1 cellular context compared by ENCODE assay signal in genomic region chr12:31370645-31371620, GRCh38.
TF ChIP-seq lines count a peak whose summit lies in the region.

No MANE protein-coding gene starts in this region.

TF ChIP-seq in H1, 55 proteins besides CTCF, POLR2A, EP300 and RAD21:
- TF ChIP-seq HDAC6 (IDR thresholded peaks at IDR 0.05; ENCODE audit: low read depth, low read length) = no peak
- TF ChIP-seq ASH2L (IDR thresholded peaks at IDR 0.05; ENCODE audit: low read length) = peak; percentile 93
- TF ChIP-seq, protein P1, sequence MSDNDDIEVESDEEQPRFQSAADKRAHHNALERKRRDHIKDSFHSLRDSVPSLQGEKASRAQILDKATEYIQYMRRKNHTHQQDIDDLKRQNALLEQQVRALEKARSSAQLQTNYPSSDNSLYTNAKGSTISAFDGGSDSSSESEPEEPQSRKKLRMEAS (IDR thresholded peaks at IDR 0.05) = no peak
- peak; percentile 63; the same call in 1 of the 2 replicates for TF ChIP-seq YY1 (IDR thresholded peaks at IDR 0.05; ENCODE audit: low read depth, low read length)
- TF ChIP-seq POLR2AphosphoS5 (IDR thresholded peaks at IDR 0.05; ENCODE audit: low read depth, low read length) = peak; percentile 83
- peak; percentile 59 for TF ChIP-seq TBP (IDR thresholded peaks at IDR 0.05; ENCODE audit: low read depth, low read length)
- TF ChIP-seq SP1 (IDR thresholded peaks at IDR 0.05; ENCODE audit: low read depth, low read length) = peak; percentile 89
- TF ChIP-seq CREB1 (IDR thresholded peaks at IDR 0.05) = no peak; the same call in 1 of the 2 replicates
- TF ChIP-seq, protein P2, sequence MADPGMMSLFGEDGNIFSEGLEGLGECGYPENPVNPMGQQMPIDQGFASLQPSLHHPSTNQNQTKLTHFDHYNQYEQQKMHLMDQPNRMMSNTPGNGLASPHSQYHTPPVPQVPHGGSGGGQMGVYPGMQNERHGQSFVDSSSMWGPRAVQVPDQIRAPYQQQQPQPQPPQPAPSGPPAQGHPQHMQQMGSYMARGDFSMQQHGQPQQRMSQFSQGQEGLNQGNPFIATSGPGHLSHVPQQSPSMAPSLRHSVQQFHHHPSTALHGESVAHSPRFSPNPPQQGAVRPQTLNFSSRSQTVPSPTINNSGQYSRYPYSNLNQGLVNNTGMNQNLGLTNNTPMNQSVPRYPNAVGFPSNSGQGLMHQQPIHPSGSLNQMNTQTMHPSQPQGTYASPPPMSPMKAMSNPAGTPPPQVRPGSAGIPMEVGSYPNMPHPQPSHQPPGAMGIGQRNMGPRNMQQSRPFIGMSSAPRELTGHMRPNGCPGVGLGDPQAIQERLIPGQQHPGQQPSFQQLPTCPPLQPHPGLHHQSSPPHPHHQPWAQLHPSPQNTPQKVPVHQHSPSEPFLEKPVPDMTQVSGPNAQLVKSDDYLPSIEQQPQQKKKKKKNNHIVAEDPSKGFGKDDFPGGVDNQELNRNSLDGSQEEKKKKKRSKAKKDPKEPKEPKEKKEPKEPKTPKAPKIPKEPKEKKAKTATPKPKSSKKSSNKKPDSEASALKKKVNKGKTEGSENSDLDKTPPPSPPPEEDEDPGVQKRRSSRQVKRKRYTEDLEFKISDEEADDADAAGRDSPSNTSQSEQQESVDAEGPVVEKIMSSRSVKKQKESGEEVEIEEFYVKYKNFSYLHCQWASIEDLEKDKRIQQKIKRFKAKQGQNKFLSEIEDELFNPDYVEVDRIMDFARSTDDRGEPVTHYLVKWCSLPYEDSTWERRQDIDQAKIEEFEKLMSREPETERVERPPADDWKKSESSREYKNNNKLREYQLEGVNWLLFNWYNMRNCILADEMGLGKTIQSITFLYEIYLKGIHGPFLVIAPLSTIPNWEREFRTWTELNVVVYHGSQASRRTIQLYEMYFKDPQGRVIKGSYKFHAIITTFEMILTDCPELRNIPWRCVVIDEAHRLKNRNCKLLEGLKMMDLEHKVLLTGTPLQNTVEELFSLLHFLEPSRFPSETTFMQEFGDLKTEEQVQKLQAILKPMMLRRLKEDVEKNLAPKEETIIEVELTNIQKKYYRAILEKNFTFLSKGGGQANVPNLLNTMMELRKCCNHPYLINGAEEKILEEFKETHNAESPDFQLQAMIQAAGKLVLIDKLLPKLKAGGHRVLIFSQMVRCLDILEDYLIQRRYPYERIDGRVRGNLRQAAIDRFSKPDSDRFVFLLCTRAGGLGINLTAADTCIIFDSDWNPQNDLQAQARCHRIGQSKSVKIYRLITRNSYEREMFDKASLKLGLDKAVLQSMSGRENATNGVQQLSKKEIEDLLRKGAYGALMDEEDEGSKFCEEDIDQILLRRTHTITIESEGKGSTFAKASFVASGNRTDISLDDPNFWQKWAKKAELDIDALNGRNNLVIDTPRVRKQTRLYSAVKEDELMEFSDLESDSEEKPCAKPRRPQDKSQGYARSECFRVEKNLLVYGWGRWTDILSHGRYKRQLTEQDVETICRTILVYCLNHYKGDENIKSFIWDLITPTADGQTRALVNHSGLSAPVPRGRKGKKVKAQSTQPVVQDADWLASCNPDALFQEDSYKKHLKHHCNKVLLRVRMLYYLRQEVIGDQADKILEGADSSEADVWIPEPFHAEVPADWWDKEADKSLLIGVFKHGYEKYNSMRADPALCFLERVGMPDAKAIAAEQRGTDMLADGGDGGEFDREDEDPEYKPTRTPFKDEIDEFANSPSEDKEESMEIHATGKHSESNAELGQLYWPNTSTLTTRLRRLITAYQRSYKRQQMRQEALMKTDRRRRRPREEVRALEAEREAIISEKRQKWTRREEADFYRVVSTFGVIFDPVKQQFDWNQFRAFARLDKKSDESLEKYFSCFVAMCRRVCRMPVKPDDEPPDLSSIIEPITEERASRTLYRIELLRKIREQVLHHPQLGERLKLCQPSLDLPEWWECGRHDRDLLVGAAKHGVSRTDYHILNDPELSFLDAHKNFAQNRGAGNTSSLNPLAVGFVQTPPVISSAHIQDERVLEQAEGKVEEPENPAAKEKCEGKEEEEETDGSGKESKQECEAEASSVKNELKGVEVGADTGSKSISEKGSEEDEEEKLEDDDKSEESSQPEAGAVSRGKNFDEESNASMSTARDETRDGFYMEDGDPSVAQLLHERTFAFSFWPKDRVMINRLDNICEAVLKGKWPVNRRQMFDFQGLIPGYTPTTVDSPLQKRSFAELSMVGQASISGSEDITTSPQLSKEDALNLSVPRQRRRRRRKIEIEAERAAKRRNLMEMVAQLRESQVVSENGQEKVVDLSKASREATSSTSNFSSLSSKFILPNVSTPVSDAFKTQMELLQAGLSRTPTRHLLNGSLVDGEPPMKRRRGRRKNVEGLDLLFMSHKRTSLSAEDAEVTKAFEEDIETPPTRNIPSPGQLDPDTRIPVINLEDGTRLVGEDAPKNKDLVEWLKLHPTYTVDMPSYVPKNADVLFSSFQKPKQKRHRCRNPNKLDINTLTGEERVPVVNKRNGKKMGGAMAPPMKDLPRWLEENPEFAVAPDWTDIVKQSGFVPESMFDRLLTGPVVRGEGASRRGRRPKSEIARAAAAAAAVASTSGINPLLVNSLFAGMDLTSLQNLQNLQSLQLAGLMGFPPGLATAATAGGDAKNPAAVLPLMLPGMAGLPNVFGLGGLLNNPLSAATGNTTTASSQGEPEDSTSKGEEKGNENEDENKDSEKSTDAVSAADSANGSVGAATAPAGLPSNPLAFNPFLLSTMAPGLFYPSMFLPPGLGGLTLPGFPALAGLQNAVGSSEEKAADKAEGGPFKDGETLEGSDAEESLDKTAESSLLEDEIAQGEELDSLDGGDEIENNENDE (IDR thresholded peaks at IDR 0.05; ENCODE audit: insufficient replicate concordance, low read length) = peak; percentile 92
- TF ChIP-seq TAF7 (optimal IDR thresholded peaks at IDR 0.05; ENCODE audit: borderline replicate concordance, low read depth, low read length) = peak; percentile 73
- TF ChIP-seq SIRT6 (IDR thresholded peaks at IDR 0.05; ENCODE audit: low read length) = no peak
- TF ChIP-seq BCL11A (IDR thresholded peaks at IDR 0.05; ENCODE audit: low read depth in 2 of 2, low read length in 2 of 2) = peak in 1 of 2 experiments; percentile 19
- TF ChIP-seq CHD2 (IDR thresholded peaks at IDR 0.05; ENCODE audit: low read length) = peak; percentile 77
- TF ChIP-seq TEAD4 (IDR thresholded peaks at IDR 0.05; ENCODE audit: low read depth, low read length) = peak; percentile 73; the same call in 1 of the 2 replicates
- TF ChIP-seq GABPA (IDR thresholded peaks at IDR 0.05; ENCODE audit: borderline replicate concordance, insufficient read depth, low read length) = no peak
- TF ChIP-seq RBBP5 (IDR thresholded peaks at IDR 0.05; ENCODE audit: borderline replicate concordance, low read depth, low read length) = 0 out of 2 replicates have a peak, but pooled peaks have one; percentile 60
- TF ChIP-seq TAF1 (IDR thresholded peaks at IDR 0.05; ENCODE audit: low read depth, low read length) = peak; percentile 81
- TF ChIP-seq RXRA (IDR thresholded peaks at IDR 0.05; ENCODE audit: insufficient read depth, low read depth, low read length) = 0 out of 2 replicates have a peak, but pooled peaks have one; percentile 44
